Comparison of ENCODE assay signal across 2 cellular contexts in genomic region chr3:129686941-129687340, GRCh38.
A peak's percentile ranks its signal among the peaks of the same experiment; 100 is the strongest.
TF ChIP-seq lines count a peak whose summit lies in the region.

No MANE protein-coding gene starts in this region.

TF ChIP-seq in HCT116, 20 proteins besides CTCF, POLR2A, EP300 and RAD21:
- TF ChIP-seq FOSL1 (IDR thresholded peaks at IDR 0.05; ENCODE audit: low read depth) (peak; percentile 34; the same call in 1 of the 2 replicates), JUND (IDR thresholded peaks at IDR 0.05) (0 out of 2 replicates have a peak, but pooled peaks have one; percentile 18), EGR1 (IDR thresholded peaks at IDR 0.05; ENCODE audit: low read depth) (no peak), REST (IDR thresholded peaks at IDR 0.05; ENCODE audit: low read depth) (no peak)

TF ChIP-seq in endothelial cell of umbilical vein, 7 proteins besides CTCF, POLR2A, EP300 and RAD21 (continued from another document):
- TF ChIP-seq MYC (IDR thresholded peaks at IDR 0.05; ENCODE audit: low read depth, low read length) (no peak), MAX (IDR thresholded peaks at IDR 0.05; ENCODE audit: insufficient read depth, insufficient read length) (no peak), FOS (IDR thresholded peaks at IDR 0.05; ENCODE audit: borderline replicate concordance, insufficient read depth, low read length) (no peak), EZH2 (IDR thresholded peaks at IDR 0.05; ENCODE audit: borderline replicate concordance, low read depth, low read length, severe bottlenecking) (no peak), GATA2 (IDR thresholded peaks at IDR 0.05; ENCODE audit: insufficient read depth, insufficient read length, low read depth, low read length) (no peak), JUN (IDR thresholded peaks at IDR 0.05; ENCODE audit: borderline replicate concordance, insufficient read depth, insufficient read length, low read depth) (no peak)
